In the genomic region with DNA sequence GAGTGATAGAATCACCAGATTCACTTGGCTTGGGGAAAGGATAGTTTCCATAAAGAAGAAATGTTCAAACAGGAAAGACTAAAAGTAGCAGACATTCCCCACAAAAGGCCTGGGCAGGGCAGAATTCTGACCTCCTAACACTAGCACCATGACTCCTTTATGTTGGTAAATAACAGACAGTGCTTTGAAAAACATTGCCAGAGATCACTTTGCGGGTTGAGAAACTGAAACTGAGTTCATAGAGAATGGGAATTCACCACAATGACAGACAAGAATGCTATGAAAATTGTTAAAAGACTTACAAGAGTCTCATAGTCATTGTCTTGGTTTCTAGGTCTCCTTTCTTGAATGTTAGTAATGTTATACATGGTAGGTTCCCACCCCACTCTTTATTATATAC, we compare ENCODE assay signal across 19 cellular contexts.
A peak's percentile ranks its signal among the peaks of the same experiment; 100 is the strongest.
DNase-seq lines count a peak whose midpoint lies in the region; ATAC-seq and TF ChIP-seq lines count a peak whose summit lies in the region.
"Had no signal": no experiment of that assay in that cellular context is flagged by ENCODE, and none has a peak within 500 bp of the region (broad histone marks: within the 10 kb centered on the region; RNA-seq: fewer than 3 reads in every experiment).

No MANE protein-coding gene starts in this region.

- H3K9me3 Mint-ChIP-seq in activated CD4-positive, alpha-beta T cell treated with anti-CD3 and anti-CD28 coated beads for 36 hours (ENCODE audit: low read depth): peaks cover 4% of the 10 kb centered on the region
- H3K9me3 Mint-ChIP-seq in effector memory CD8-positive, alpha-beta T cell: no peaks in the 10 kb centered on the region
- H3K9me3 Mint-ChIP-seq: activated B cell treated with CpG ODN at 0.5 μM for 24 hours; T-helper 1 cell treated with Interleukin-12 subunit alpha and Interleukin-12 subunit beta and Interleukin-4 antibody, amounts not matched to agents 30 μg/mL and 1 μg/mL, for 36 hours had no signal

- H3K36me3 Mint-ChIP-seq in activated CD4-positive, alpha-beta T cell treated with anti-CD3 and anti-CD28 coated beads for 36 hours (ENCODE audit: low read depth): no peaks in the 10 kb centered on the region
- no peaks in the 10 kb centered on the region for H3K36me3 Mint-ChIP-seq in effector memory CD8-positive, alpha-beta T cell (ENCODE audit: insufficient read depth)

- peak overlapping the region; percentile 50; the same call in 1 of the 2 replicates for H3K27ac ChIP-seq in HUES64 (ENCODE audit: low read depth, low read length)
- H3K27ac ChIP-seq in parathyroid adenoma: no peak overlapping the region
- H3K27ac ChIP-seq: upper lobe of right lung had no signal

- WGBS in HUES64: 14% methylated on average over 1 of the region's 1 CpG

- H3K9me3 ChIP-seq in HUES64 (ENCODE audit: insufficient read depth, low read depth, low read length) (no peaks in the 10 kb centered on the region), parathyroid adenoma (ENCODE audit: control insufficient read depth, low read length) (no peaks in the 10 kb centered on the region)
- H3K9me3 ChIP-seq: upper lobe of right lung had no signal

- no peak overlapping the region for H3K27ac Mint-ChIP-seq in activated CD4-positive, alpha-beta T cell treated with anti-CD3 and anti-CD28 coated beads for 36 hours
- no peak overlapping the region for H3K27ac Mint-ChIP-seq in effector memory CD8-positive, alpha-beta T cell
- H3K27ac Mint-ChIP-seq: activated B cell treated with CpG ODN at 0.5 μM for 24 hours; stimulated activated naive CD8-positive, alpha-beta T cell treated with anti-CD3 and anti-CD28 coated beads, Interleukin-15, Interleukin-2, amounts not matched to agents 100 ng/mL and 50 ng/mL, for 24 hours; T-helper 1 cell treated with Interleukin-12 subunit alpha and Interleukin-12 subunit beta and Interleukin-4 antibody, amounts not matched to agents 30 μg/mL and 1 μg/mL, for 36 hours had no signal

- H3K4me3 ChIP-seq in HUES64 (ENCODE audit: low read length) (no peak overlapping the region), parathyroid adenoma (ENCODE audit: low read depth, low read length) (no peak overlapping the region)
- H3K4me3 ChIP-seq: upper lobe of right lung had no signal

- H3K4me1 ChIP-seq in HUES64 (ENCODE audit: insufficient read depth, low read length) (peaks cover 19% of the 10 kb centered on the region; the same call in 1 of the 2 replicates), parathyroid adenoma (peaks cover 11% of the 10 kb centered on the region)
- H3K4me1 ChIP-seq: upper lobe of right lung had no signal

- H2AFZ ChIP-seq in parathyroid adenoma: peak overlapping the region; percentile 45

- no peak overlapping the region for H3K4me3 Mint-ChIP-seq in activated CD4-positive, alpha-beta T cell treated with anti-CD3 and anti-CD28 coated beads for 36 hours
- H3K4me3 Mint-ChIP-seq in effector memory CD8-positive, alpha-beta T cell: no peak overlapping the region
- H3K4me3 Mint-ChIP-seq: activated B cell treated with CpG ODN at 0.5 μM for 24 hours; stimulated activated naive CD8-positive, alpha-beta T cell treated with anti-CD3 and anti-CD28 coated beads, Interleukin-15, Interleukin-2, amounts not matched to agents 100 ng/mL and 50 ng/mL, for 24 hours; T-helper 1 cell treated with Interleukin-12 subunit alpha and Interleukin-12 subunit beta and Interleukin-4 antibody, amounts not matched to agents 30 μg/mL and 1 μg/mL, for 36 hours had no signal

- H3K4me2 ChIP-seq in parathyroid adenoma (ENCODE audit: low read length): no peak overlapping the region

- H3K27me3 ChIP-seq in HUES64 (ENCODE audit: insufficient read depth, low read length) (no peaks in the 10 kb centered on the region), parathyroid adenoma (ENCODE audit: control insufficient read depth, insufficient read depth, low read length) (no peaks in the 10 kb centered on the region)
- H3K27me3 ChIP-seq: upper lobe of right lung had no signal

- H3K36me3 ChIP-seq in HUES64 (ENCODE audit: insufficient read depth, low read length): no peaks in the 10 kb centered on the region
- no peaks in the 10 kb centered on the region for H3K36me3 ChIP-seq in parathyroid adenoma (ENCODE audit: control insufficient read depth, insufficient read depth, low read length)
- H3K36me3 ChIP-seq: upper lobe of right lung had no signal

- intact Hi-C loops in activated CD4-positive, alpha-beta T cell treated with anti-CD3 and anti-CD28 coated beads for 36 hours (cut with DNase I, micrococcal nuclease): no loop called here

- H3K9ac ChIP-seq in HUES64 (ENCODE audit: low read depth, low read length) (no peak overlapping the region), parathyroid adenoma (no peak overlapping the region)

- peaks cover 5% of the 10 kb centered on the region for H3K4me1 Mint-ChIP-seq in activated CD4-positive, alpha-beta T cell treated with anti-CD3 and anti-CD28 coated beads for 36 hours
- no peaks in the 10 kb centered on the region for H3K4me1 Mint-ChIP-seq in effector memory CD8-positive, alpha-beta T cell (ENCODE audit: low read depth in 2 of 2)
- H3K4me1 Mint-ChIP-seq: activated B cell treated with CpG ODN at 0.5 μM for 24 hours had no signal

- TF ChIP-seq CTCF in parathyroid adenoma (IDR thresholded peaks at IDR 0.05): no peak

- peaks cover 3% of the 10 kb centered on the region for H3K27me3 Mint-ChIP-seq in activated CD4-positive, alpha-beta T cell treated with anti-CD3 and anti-CD28 coated beads for 36 hours
- H3K27me3 Mint-ChIP-seq in effector memory CD8-positive, alpha-beta T cell: peaks cover 0 to 13% of the 10 kb centered on the region in 2 donors
- H3K27me3 Mint-ChIP-seq: activated B cell treated with CpG ODN at 0.5 μM for 24 hours had no signal

- no peaks in the 10 kb centered on the region for H3K79me2 ChIP-seq in parathyroid adenoma

- DNase-seq in activated CD4-positive, alpha-beta T cell treated with anti-CD3 and anti-CD28 coated beads for 36 hours: no peak
- no peak for DNase-seq in activated CD4-positive, alpha-beta T cell treated with anti-CD3 and anti-CD28 coated beads, Interleukin-2, amount 50 U/mL, for 48 hours
- DNase-seq in stimulated activated CD4-positive, alpha-beta T cell treated with anti-CD3 and anti-CD28 coated beads, Interleukin-2, amount 100 ng/mL, for 24 hours: no peak
- DNase-seq in effector memory CD8-positive, alpha-beta T cell: no peak
- DNase-seq: 8988T; activated B cell treated with CpG ODN at 0.5 μM for 24 hours; activated CD8-positive, alpha-beta memory T cell treated with anti-CD3 and anti-CD28 coated beads, Interleukin-2, amount 50 U/mL, for 4 hours; activated naive CD4-positive, alpha-beta T cell; GF-D8; hypothalamus; NCI-H1694; SHP77 treated with DMSO at 0.1 percent for 48 hours; upper lobe of right lung had no signal

- POLR2A ChIA-PET in activated CD4-positive, alpha-beta T cell treated with anti-CD3 and anti-CD28 coated beads for 36 hours (lab: Charles Lee): no interaction called here

- ATAC-seq in activated CD4-positive, alpha-beta T cell treated with anti-CD3 and anti-CD28 coated beads for 36 hours: peak; percentile 68
- ATAC-seq in HG02588 (IDR thresholded peaks at IDR 0.05; ENCODE audit: unreplicated experiment) (peak; percentile 46), GM21619 (IDR thresholded peaks at IDR 0.05; ENCODE audit: unreplicated experiment) (no peak)
- no peak for ATAC-seq in effector memory CD8-positive, alpha-beta T cell (replicated peaks)
- ATAC-seq: upper lobe of right lung had no signal

- CTCF ChIA-PET in activated CD4-positive, alpha-beta T cell treated with anti-CD3 and anti-CD28 coated beads for 36 hours (lab: Charles Lee): no interaction called here

Comparison
In these comparisons a context has a peak if more than half of its experiments do, and no peak if none do; other contexts are left out.
1. ATAC-seq: peak in activated CD4-positive, alpha-beta T cell treated with anti-CD3 and anti-CD28 coated beads for 36 hours (single experiment) and HG02588 (single experiment); none in effector memory CD8-positive, alpha-beta T cell (single experiment) and GM21619 (single experiment).